18 cellular contexts compared by ENCODE assay signal in the genomic region with DNA sequence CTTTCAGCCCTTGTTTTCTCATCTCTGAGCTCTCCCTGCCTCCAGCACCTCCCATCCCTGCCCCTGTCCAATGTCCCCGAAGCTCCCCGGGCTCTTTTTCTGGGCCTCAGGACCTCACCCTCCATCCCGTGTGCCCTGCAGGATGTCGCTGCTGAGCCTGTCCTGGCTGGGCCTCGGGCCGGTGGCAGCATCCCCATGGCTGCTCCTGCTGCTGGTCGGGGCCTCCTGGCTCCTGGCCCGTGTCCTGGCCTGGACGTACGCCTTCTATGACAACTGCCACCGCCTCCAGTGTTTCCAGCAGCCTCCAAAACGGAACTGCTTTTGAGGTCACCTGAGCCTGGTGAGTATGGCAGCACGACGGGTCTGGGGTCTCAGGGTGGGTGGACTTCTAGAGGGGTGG. TPM values are rescaled to one million over a fixed set of nuclear protein-coding genes. Genes with fewer than 3 reads are reported as not detected.
DNase-seq lines count a peak whose midpoint lies in the region; TF ChIP-seq lines count a peak whose summit lies in the region.
"Had no signal": no experiment of that assay in that cellular context is flagged by ENCODE, and none has a peak within 500 bp of the region (broad histone marks: within the 10 kb centered on the region; RNA-seq: fewer than 3 reads in every experiment).

No MANE protein-coding gene starts in this region.

- peak; percentile 24 for DNase-seq in activated effector memory CD4-positive, alpha-beta T cell treated with anti-CD3 and anti-CD28 coated beads, Interleukin-2, amount 50 U/mL, for 16 hours
- no peak for DNase-seq in activated effector memory CD4-positive, alpha-beta T cell treated with Interleukin-2 at 50 U/mL for 16 hours
- DNase-seq in PC-9: no peak
- peak; percentile 58 for DNase-seq in posterior vena cava (ENCODE audit: low spot score)
- no peak for DNase-seq in activated naive CD4-positive, alpha-beta T cell treated with anti-CD3 and anti-CD28 coated beads, Interleukin-2, amount 10 ng/mL, durations not matched to agents 7 days and 5 days
- no peak for DNase-seq in RKO (ENCODE audit: low spot score)
- no peak for DNase-seq in AML-193 (lab: John Stamatoyannopoulos, UW)
- DNase-seq: CD8-positive, alpha-beta memory T cell; GF-D8; NCI-H1930; NCI-H446 treated with DMSO at 0.1 percent for 48 hours; NK-92 treated with Interleukin-12 subunit alpha and Interleukin-12 subunit beta, amount 100 ng/mL, for 24 hours; SW 1271 had no signal

- H4K20me1 ChIP-seq in PC-9 (ENCODE audit: insufficient read depth): no peaks in the 10 kb centered on the region

- no peak overlapping the region for H3K4me3 Mint-ChIP-seq in activated naive CD4-positive, alpha-beta T cell treated with anti-CD3 and anti-CD28 coated beads, Interleukin-2, amount 10 ng/mL, durations not matched to agents 7 days and 5 days
- H3K4me3 Mint-ChIP-seq: CD8-positive, alpha-beta memory T cell had no signal

- H3K27ac ChIP-seq in PC-9: no peak overlapping the region

- TF ChIP-seq CTCF in PC-9 (conservative IDR thresholded peaks at IDR 0.05): no peak

- peaks cover 13% of the 10 kb centered on the region for H3F3A ChIP-seq in PC-9 (ENCODE audit: insufficient read depth, low read depth)

- H3K36me3 Mint-ChIP-seq in activated naive CD4-positive, alpha-beta T cell treated with anti-CD3 and anti-CD28 coated beads, Interleukin-2, amount 10 ng/mL, durations not matched to agents 7 days and 5 days: no peaks in the 10 kb centered on the region
- H3K36me3 Mint-ChIP-seq: CD8-positive, alpha-beta memory T cell had no signal

- POLR2A ChIA-PET in PC-9 (lab: Charles Lee; ENCODE audit: unreplicated experiment): interaction anchor here (0.5 kb wide), 1 partner anchor 526 kb away, joined by 3 read pairs; no protein-coding TSS in a partner anchor

- H3K9me3 ChIP-seq in PC-9 (ENCODE audit: insufficient read depth, low read depth): no peaks in the 10 kb centered on the region

- no peaks in the 10 kb centered on the region for H3K79me2 ChIP-seq in PC-9 (ENCODE audit: low read depth)

- peaks cover 21% of the 10 kb centered on the region for H3K4me1 ChIP-seq in PC-9 (replicated peaks; ENCODE audit: insufficient read depth)

- H3K27me3 Mint-ChIP-seq in activated naive CD4-positive, alpha-beta T cell treated with anti-CD3 and anti-CD28 coated beads, Interleukin-2, amount 10 ng/mL, durations not matched to agents 7 days and 5 days: peaks cover 71% of the 10 kb centered on the region

- peaks cover 15% of the 10 kb centered on the region for H3K27me3 ChIP-seq in PC-9 (ENCODE audit: insufficient read depth, low read depth)

- peak overlapping the region; percentile 29 for H3K4me2 ChIP-seq in PC-9

- no peak overlapping the region for H2AFZ ChIP-seq in PC-9

- no TSS peak for BruUV-seq in PC-9 (replicated peaks; lab: Mats Ljungman, UMichigan)

- no peak overlapping the region for H3K27ac Mint-ChIP-seq in activated naive CD4-positive, alpha-beta T cell treated with anti-CD3 and anti-CD28 coated beads, Interleukin-2, amount 10 ng/mL, durations not matched to agents 7 days and 5 days
- H3K27ac Mint-ChIP-seq: CD8-positive, alpha-beta memory T cell had no signal

- no peaks in the 10 kb centered on the region for H3K9me3 Mint-ChIP-seq in activated naive CD4-positive, alpha-beta T cell treated with anti-CD3 and anti-CD28 coated beads, Interleukin-2, amount 10 ng/mL, durations not matched to agents 7 days and 5 days
- H3K9me3 Mint-ChIP-seq: CD8-positive, alpha-beta memory T cell had no signal

- CTCF ChIA-PET in PC-9 (lab: Charles Lee): interaction anchor here (0.6 to 1.2 kb wide), 2 partner anchors 185 to 462 kb away, joined by 3 read pairs; no protein-coding TSS in a partner anchor
- CTCF ChIA-PET in activated naive CD4-positive, alpha-beta T cell treated with anti-CD3 and anti-CD28 coated beads, Interleukin-2, amount 10 ng/mL, durations not matched to agents 7 days and 5 days (lab: Charles Lee): no interaction called here

- intact Hi-C loops in PC-9 (cut with micrococcal nuclease; ENCODE audit: unreplicated experiment): no loop called here
- intact Hi-C loops in posterior vena cava (cut with DNase I): no loop called here

- H3K36me3 ChIP-seq in PC-9 (ENCODE audit: low read depth): no peaks in the 10 kb centered on the region

- no peak overlapping the region for H3K4me3 ChIP-seq in PC-9
- H3K4me3 ChIP-seq: K562 had no signal

- H3K9me2 ChIP-seq in PC-9 (ENCODE audit: insufficient read depth): no peaks in the 10 kb centered on the region

- no peaks in the 10 kb centered on the region for H3K4me1 Mint-ChIP-seq in activated naive CD4-positive, alpha-beta T cell treated with anti-CD3 and anti-CD28 coated beads, Interleukin-2, amount 10 ng/mL, durations not matched to agents 7 days and 5 days
- H3K4me1 Mint-ChIP-seq: CD8-positive, alpha-beta memory T cell had no signal

RNA-seq across cellular contexts. Expression of a gene that starts 51.1 kb away (rescaled TPM):
- total RNA-seq in PC-9 (2021) (not detected in 2 replicates), posterior vena cava (not detected)
- total RNA-seq: A172; CD8-positive, alpha-beta memory T cell; H4; HT1080; K562; M059J had no signal

RNA-seq across cellular contexts. Expression of a gene that starts 55.6 kb away (rescaled TPM):
- total RNA-seq in PC-9 (2021) (not detected in 2 replicates), posterior vena cava (not detected)
- total RNA-seq: A172, HT1080, K562, M059J had no signal

Comparison
In these comparisons a context has a peak if more than half of its experiments do, and no peak if none do; other contexts are left out.
1. DNase-seq: peak in activated effector memory CD4-positive, alpha-beta T cell treated with anti-CD3 and anti-CD28 coated beads, Interleukin-2, amount 50 U/mL, for 16 hours (single experiment) and posterior vena cava (single experiment); none in activated effector memory CD4-positive, alpha-beta T cell treated with Interleukin-2 at 50 U/mL for 16 hours (single experiment), PC-9 (0 of 2), activated naive CD4-positive, alpha-beta T cell treated with anti-CD3 and anti-CD28 coated beads, Interleukin-2, amount 10 ng/mL, durations not matched to agents 7 days and 5 days (single experiment), RKO (single experiment) and AML-193 (0 of 2).